11 cellular contexts compared by ENCODE assay signal in the genomic region with DNA sequence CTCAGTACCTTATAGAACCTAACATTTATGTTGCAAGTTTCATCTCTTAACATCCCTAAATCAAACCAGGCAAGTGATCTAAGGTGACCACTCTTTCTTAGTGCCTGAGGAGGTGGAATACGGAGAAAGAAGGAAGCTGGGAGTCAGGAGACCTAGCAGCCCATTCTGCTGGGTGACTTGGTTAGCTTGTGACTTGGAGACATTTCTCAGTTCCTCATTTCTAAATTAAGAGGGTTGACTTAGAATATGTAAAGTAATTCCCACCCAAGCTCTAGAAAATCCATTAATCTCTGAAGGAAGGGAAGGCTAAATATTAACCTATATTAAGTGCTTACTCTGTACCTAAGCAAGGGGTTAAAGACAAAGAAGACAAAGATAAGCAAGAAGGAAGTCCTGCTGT.
DNase-seq lines count a peak whose midpoint lies in the region; ATAC-seq and TF ChIP-seq lines count a peak whose summit lies in the region.
"Had no signal": no experiment of that assay in that cellular context is flagged by ENCODE, and none has a peak within 500 bp of the region (broad histone marks: within the 10 kb centered on the region; RNA-seq: fewer than 3 reads in every experiment).

No MANE protein-coding gene starts in this region.

- no peak for TF ChIP-seq POLR2A in erythroblast (IDR thresholded peaks at IDR 0.05; ENCODE audit: low read length)

- no peaks in the 10 kb centered on the region for H3K4me1 ChIP-seq in colonic mucosa
- no peaks in the 10 kb centered on the region for H3K4me1 ChIP-seq in effector memory CD4-positive, alpha-beta T cell (ENCODE audit: control insufficient read depth, insufficient read depth, low read length, poor library complexity, severe bottlenecking)

- H3K27me3 ChIP-seq in colonic mucosa = no peaks in the 10 kb centered on the region
- no peaks in the 10 kb centered on the region for H3K27me3 ChIP-seq in effector memory CD4-positive, alpha-beta T cell (replicated peaks; ENCODE audit: control insufficient read depth, insufficient read depth, low read length, poor library complexity, severe bottlenecking)

- DNase-seq in colonic mucosa (no peak), T1000 (lab: John Stamatoyannopoulos, UW) (no peak), erythroblast (lab: John Stamatoyannopoulos, UW) (no peak), amniotic stem cell (lab: John Stamatoyannopoulos, UW) (no peak)
- DNase-seq in effector memory CD4-positive, alpha-beta T cell = no peak
- DNase-seq: head of caudate nucleus, NCI-H345, nucleus accumbens had no signal

- TF ChIP-seq CTCF in colonic mucosa (IDR thresholded peaks at IDR 0.05) = no peak

- H3K4me3 ChIP-seq in colonic mucosa = no peak overlapping the region
- no peak overlapping the region for H3K4me3 ChIP-seq in effector memory CD4-positive, alpha-beta T cell (ENCODE audit: insufficient read depth, low read depth, low read length, poor library complexity, severe bottlenecking)

- no peaks in the 10 kb centered on the region for H3K36me3 ChIP-seq in colonic mucosa
- H3K36me3 ChIP-seq in effector memory CD4-positive, alpha-beta T cell (ENCODE audit: control insufficient read depth, insufficient read depth, low read length) = no peaks in the 10 kb centered on the region

- no peak overlapping the region for H3K9ac ChIP-seq in colonic mucosa (ENCODE audit: low read depth in 2 of 2, low read length in 2 of 2)

- H3K27ac ChIP-seq in colonic mucosa = peak overlapping the region; percentile 6
- H3K27ac ChIP-seq in effector memory CD4-positive, alpha-beta T cell (ENCODE audit: insufficient read depth, low read length, poor library complexity, severe bottlenecking) = no peak overlapping the region

- ATAC-seq in GM18498 (IDR thresholded peaks at IDR 0.05; ENCODE audit: unreplicated experiment) = peak; percentile 67
- ATAC-seq in GM21423 (IDR thresholded peaks at IDR 0.05; ENCODE audit: unreplicated experiment) = peak; percentile 76
- ATAC-seq in HG03432 (IDR thresholded peaks at IDR 0.05; ENCODE audit: unreplicated experiment) = peak; percentile 87

- no peaks in the 10 kb centered on the region for H3K9me3 ChIP-seq in colonic mucosa
- no peaks in the 10 kb centered on the region for H3K9me3 ChIP-seq in effector memory CD4-positive, alpha-beta T cell (ENCODE audit: control insufficient read depth, low read length)

- intact Hi-C loops in colonic mucosa (cut with DNase I) = no loop called here
